23 cellular contexts compared by ENCODE assay signal in genomic region chr10:4481192-4481591, GRCh38.
A peak's percentile ranks its signal among the peaks of the same experiment; 100 is the strongest.
DNase-seq lines count a peak whose midpoint lies in the region; ATAC-seq and TF ChIP-seq lines count a peak whose summit lies in the region.
"Had no signal": no experiment of that assay in that cellular context is flagged by ENCODE, and none has a peak within 500 bp of the region (broad histone marks: within the 10 kb centered on the region; RNA-seq: fewer than 3 reads in every experiment).

No MANE protein-coding gene starts in this region.

- H3K4me1 ChIP-seq in Karpas-422 (ENCODE audit: low read length): no peaks in the 10 kb centered on the region
- H3K4me1 ChIP-seq: BE2C had no signal

- no peaks in the 10 kb centered on the region for H3K9me2 ChIP-seq in Karpas-422 (replicated peaks; ENCODE audit: insufficient read depth, low read length)

- H4K20me1 ChIP-seq in Karpas-422 (ENCODE audit: insufficient read depth, low read depth, low read length): no peaks in the 10 kb centered on the region

- H3K4me1 Mint-ChIP-seq in activated naive CD4-positive, alpha-beta T cell treated with anti-CD3 and anti-CD28 coated beads, Interleukin-2, amount 50 U/mL, for 24 hours: peaks cover 13% of the 10 kb centered on the region
- H3K4me1 Mint-ChIP-seq in activated T-helper 17 cell treated with anti-CD3 and anti-CD28 coated beads, Interleukin-2, amount 50 U/mL, for 72 hours: peaks cover 5% of the 10 kb centered on the region
- H3K4me1 Mint-ChIP-seq in activated naive CD8-positive, alpha-beta T cell treated with anti-CD3 and anti-CD28 coated beads, Interleukin-2, amount 50 U/mL, for 24 hours: peaks cover 17% of the 10 kb centered on the region
- H3K4me1 Mint-ChIP-seq in nephron progenitor cell: no peaks in the 10 kb centered on the region

- H3K9me3 ChIP-seq in Karpas-422 (ENCODE audit: low read length): no peaks in the 10 kb centered on the region
- H3K9me3 ChIP-seq: BE2C had no signal

- no peaks in the 10 kb centered on the region for H3K79me2 ChIP-seq in Karpas-422 (ENCODE audit: low read length)

- H3K36me3 Mint-ChIP-seq in activated naive CD4-positive, alpha-beta T cell treated with anti-CD3 and anti-CD28 coated beads, Interleukin-2, amount 50 U/mL, for 24 hours: no peaks in the 10 kb centered on the region
- no peaks in the 10 kb centered on the region for H3K36me3 Mint-ChIP-seq in activated T-helper 17 cell treated with anti-CD3 and anti-CD28 coated beads, Interleukin-2, amount 50 U/mL, for 72 hours (ENCODE audit: low read depth)
- H3K36me3 Mint-ChIP-seq in activated naive CD8-positive, alpha-beta T cell treated with anti-CD3 and anti-CD28 coated beads, Interleukin-2, amount 50 U/mL, for 24 hours (ENCODE audit: low read depth): peaks cover 2% of the 10 kb centered on the region
- no peaks in the 10 kb centered on the region for H3K36me3 Mint-ChIP-seq in nephron progenitor cell (ENCODE audit: low read depth)
- H3K36me3 Mint-ChIP-seq: CD4-positive, CD25-positive, alpha-beta regulatory T cell; CD8-positive, alpha-beta memory T cell had no signal

- H3K4me2 ChIP-seq in Karpas-422 (ENCODE audit: low read depth, low read length, poor library complexity, severe bottlenecking): no peak overlapping the region

- H3K36me3 ChIP-seq in Karpas-422 (ENCODE audit: insufficient read depth, low read length): no peaks in the 10 kb centered on the region
- H3K36me3 ChIP-seq: BE2C had no signal

- no peak overlapping the region for H2AFZ ChIP-seq in Karpas-422 (ENCODE audit: low read length)

- H3K4me3 ChIP-seq in Karpas-422 (ENCODE audit: low read length): no peak overlapping the region

- no peak overlapping the region for H3K4me3 Mint-ChIP-seq in activated naive CD4-positive, alpha-beta T cell treated with anti-CD3 and anti-CD28 coated beads, Interleukin-2, amount 50 U/mL, for 24 hours
- H3K4me3 Mint-ChIP-seq in activated T-helper 17 cell treated with anti-CD3 and anti-CD28 coated beads, Interleukin-2, amount 50 U/mL, for 72 hours: no peak overlapping the region
- H3K4me3 Mint-ChIP-seq in activated naive CD8-positive, alpha-beta T cell treated with anti-CD3 and anti-CD28 coated beads, Interleukin-2, amount 50 U/mL, for 24 hours: no peak overlapping the region
- H3K4me3 Mint-ChIP-seq in nephron progenitor cell: no peak overlapping the region
- H3K4me3 Mint-ChIP-seq: CD4-positive, CD25-positive, alpha-beta regulatory T cell; CD8-positive, alpha-beta memory T cell; HFFc6 had no signal

- H3K27me3 ChIP-seq in Karpas-422 (ENCODE audit: low read length): no peaks in the 10 kb centered on the region
- H3K27me3 ChIP-seq: BE2C had no signal

- H3K9ac ChIP-seq in Karpas-422 (ENCODE audit: low read length): no peak overlapping the region

- no peaks in the 10 kb centered on the region for H3K27me3 Mint-ChIP-seq in activated naive CD4-positive, alpha-beta T cell treated with anti-CD3 and anti-CD28 coated beads, Interleukin-2, amount 50 U/mL, for 24 hours
- H3K27me3 Mint-ChIP-seq in activated T-helper 17 cell treated with anti-CD3 and anti-CD28 coated beads, Interleukin-2, amount 50 U/mL, for 72 hours: no peaks in the 10 kb centered on the region
- H3K27me3 Mint-ChIP-seq in activated naive CD8-positive, alpha-beta T cell treated with anti-CD3 and anti-CD28 coated beads, Interleukin-2, amount 50 U/mL, for 24 hours: peaks cover 5% of the 10 kb centered on the region
- H3K27me3 Mint-ChIP-seq in nephron progenitor cell (ENCODE audit: low read depth, poor library complexity): no peaks in the 10 kb centered on the region
- H3K27me3 Mint-ChIP-seq: CD4-positive, CD25-positive, alpha-beta regulatory T cell; CD8-positive, alpha-beta memory T cell had no signal

- peak; percentile 54 for ATAC-seq in activated T-helper 17 cell treated with anti-CD3 and anti-CD28 coated beads, Interleukin-2, amount 50 U/mL, for 72 hours (replicated peaks)
- peak; percentile 73 for ATAC-seq in activated naive CD8-positive, alpha-beta T cell treated with anti-CD3 and anti-CD28 coated beads, Interleukin-2, amount 50 U/mL, for 24 hours
- no peak for ATAC-seq in GM18868 (IDR thresholded peaks at IDR 0.05; ENCODE audit: unreplicated experiment)
- ATAC-seq: HCT116 had no signal

- H3K27ac Mint-ChIP-seq in activated naive CD4-positive, alpha-beta T cell treated with anti-CD3 and anti-CD28 coated beads, Interleukin-2, amount 50 U/mL, for 24 hours: peak overlapping the region; percentile 78
- H3K27ac Mint-ChIP-seq in activated T-helper 17 cell treated with anti-CD3 and anti-CD28 coated beads, Interleukin-2, amount 50 U/mL, for 72 hours: no peak overlapping the region
- peak overlapping the region; percentile 44 for H3K27ac Mint-ChIP-seq in activated naive CD8-positive, alpha-beta T cell treated with anti-CD3 and anti-CD28 coated beads, Interleukin-2, amount 50 U/mL, for 24 hours
- no peak overlapping the region for H3K27ac Mint-ChIP-seq in nephron progenitor cell
- H3K27ac Mint-ChIP-seq: CD4-positive, CD25-positive, alpha-beta regulatory T cell; CD8-positive, alpha-beta memory T cell; HFFc6 had no signal

- H3K27ac ChIP-seq in Karpas-422 (ENCODE audit: low read length): no peak overlapping the region
- H3K27ac ChIP-seq: HL-60 had no signal

- TF ChIP-seq CTCF in nephron progenitor cell (IDR thresholded peaks at IDR 0.05): no peak

- H3K9me3 Mint-ChIP-seq in activated naive CD4-positive, alpha-beta T cell treated with anti-CD3 and anti-CD28 coated beads, Interleukin-2, amount 50 U/mL, for 24 hours: no peaks in the 10 kb centered on the region
- H3K9me3 Mint-ChIP-seq in activated T-helper 17 cell treated with anti-CD3 and anti-CD28 coated beads, Interleukin-2, amount 50 U/mL, for 72 hours: peaks cover 5% of the 10 kb centered on the region
- peaks cover 4% of the 10 kb centered on the region for H3K9me3 Mint-ChIP-seq in activated naive CD8-positive, alpha-beta T cell treated with anti-CD3 and anti-CD28 coated beads, Interleukin-2, amount 50 U/mL, for 24 hours
- no peaks in the 10 kb centered on the region for H3K9me3 Mint-ChIP-seq in nephron progenitor cell
- H3K9me3 Mint-ChIP-seq: CD8-positive, alpha-beta memory T cell; HFFc6 had no signal

- no peak for DNase-seq in activated naive CD4-positive, alpha-beta T cell treated with anti-CD3 and anti-CD28 coated beads, Interleukin-2, amount 50 U/mL, for 16 hours
- no peak for DNase-seq in activated naive CD8-positive, alpha-beta T cell treated with anti-CD3 and anti-CD28 coated beads, Interleukin-2, amount 50 U/mL, for 24 hours
- no peak for DNase-seq in nephron progenitor cell
- no peak for DNase-seq in Karpas-422
- DNase-seq: ACHN; BE2C; C1 segment of cervical spinal cord; CD4-positive, CD25-positive, alpha-beta regulatory T cell; CD8-positive, alpha-beta memory T cell; COR-L47; DMS 273 treated with DMSO at 0.1 percent for 48 hours; DMS53; DND-41; EL; GOT3; H7; HFFc6; IMR-90 had no signal

Comparison
In these comparisons a context has a peak if more than half of its experiments do, and no peak if none do; other contexts are left out.
1. H3K27ac Mint-ChIP-seq: peak in activated naive CD4-positive, alpha-beta T cell treated with anti-CD3 and anti-CD28 coated beads, Interleukin-2, amount 50 U/mL, for 24 hours (single experiment) and activated naive CD8-positive, alpha-beta T cell treated with anti-CD3 and anti-CD28 coated beads, Interleukin-2, amount 50 U/mL, for 24 hours (single experiment); none in activated T-helper 17 cell treated with anti-CD3 and anti-CD28 coated beads, Interleukin-2, amount 50 U/mL, for 72 hours (single experiment) and nephron progenitor cell (single experiment).